17 cellular contexts compared by ENCODE assay signal in the genomic region with DNA sequence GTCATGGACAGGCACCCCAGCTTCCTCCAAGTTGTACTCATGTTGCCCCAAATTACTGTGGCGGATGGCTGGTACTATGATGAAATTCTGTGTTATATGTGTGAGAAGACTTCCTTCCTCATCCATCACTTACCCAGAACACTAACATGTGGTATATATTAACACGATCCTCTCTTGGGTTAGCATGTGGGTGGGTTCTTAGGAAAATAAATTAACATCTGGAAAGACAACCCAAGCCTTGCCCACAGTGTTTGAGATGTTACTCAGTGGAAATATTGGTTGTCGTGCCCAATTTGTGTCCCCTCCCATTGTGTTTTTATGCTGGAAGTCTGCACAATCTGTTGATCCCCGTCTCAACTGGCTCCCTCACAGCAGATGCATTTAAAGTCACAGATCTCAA.
"Had no signal": no experiment of that assay in that cellular context is flagged by ENCODE, and none has a peak within 500 bp of the region (broad histone marks: within the 10 kb centered on the region; RNA-seq: fewer than 3 reads in every experiment).

No MANE protein-coding gene starts in this region.

- H3K27ac ChIP-seq: colonic mucosa, epithelial cell of prostate, gastroesophageal sphincter, left ventricle myocardium inferior, upper lobe of right lung, WERI-Rb-1 had no signal

- H3K4me1 ChIP-seq: colonic mucosa, gastroesophageal sphincter, left ventricle myocardium inferior, upper lobe of right lung had no signal

- H3K27me3 ChIP-seq: colonic mucosa, upper lobe of right lung had no signal

- DNase-seq: activated CD4-positive, alpha-beta T cell treated with anti-CD3 and anti-CD28 coated beads, Interleukin-2, amount 50 U/mL, for 1 hour; activated CD4-positive, CD25-positive, alpha-beta regulatory T cell treated with anti-CD3 and anti-CD28 coated beads, Interleukin-2, amount 50 U/mL, for 72 hours; activated naive CD4-positive, alpha-beta T cell; activated T-cell treated with anti-CD3 and anti-CD28 coated beads, Interleukin-2, amount 50 U/mL, for 1 hour; colonic mucosa; endodermal cell; head of caudate nucleus; hypothalamus; left ventricle myocardium inferior; naive thymus-derived CD4-positive, alpha-beta T cell; stimulated activated CD4-positive, alpha-beta T cell treated with anti-CD3 and anti-CD28 coated beads, Interleukin-4, amount 100 ng/mL, for 24 hours; stimulated activated naive CD4-positive, alpha-beta T cell treated with Interleukin-2 at 50 U/mL for 16 hours; T-cell; upper lobe of right lung; WERI-Rb-1 had no signal

- H3K4me3 ChIP-seq: colonic mucosa, gastroesophageal sphincter, left ventricle myocardium inferior, upper lobe of right lung had no signal

- H3K36me3 ChIP-seq: colonic mucosa, gastroesophageal sphincter, left ventricle myocardium inferior, upper lobe of right lung, WERI-Rb-1 had no signal

- H3K9me3 ChIP-seq: colonic mucosa, gastroesophageal sphincter, left ventricle myocardium inferior, upper lobe of right lung had no signal
